Comparison of ENCODE assay signal across 11 cellular contexts in the genomic region with DNA sequence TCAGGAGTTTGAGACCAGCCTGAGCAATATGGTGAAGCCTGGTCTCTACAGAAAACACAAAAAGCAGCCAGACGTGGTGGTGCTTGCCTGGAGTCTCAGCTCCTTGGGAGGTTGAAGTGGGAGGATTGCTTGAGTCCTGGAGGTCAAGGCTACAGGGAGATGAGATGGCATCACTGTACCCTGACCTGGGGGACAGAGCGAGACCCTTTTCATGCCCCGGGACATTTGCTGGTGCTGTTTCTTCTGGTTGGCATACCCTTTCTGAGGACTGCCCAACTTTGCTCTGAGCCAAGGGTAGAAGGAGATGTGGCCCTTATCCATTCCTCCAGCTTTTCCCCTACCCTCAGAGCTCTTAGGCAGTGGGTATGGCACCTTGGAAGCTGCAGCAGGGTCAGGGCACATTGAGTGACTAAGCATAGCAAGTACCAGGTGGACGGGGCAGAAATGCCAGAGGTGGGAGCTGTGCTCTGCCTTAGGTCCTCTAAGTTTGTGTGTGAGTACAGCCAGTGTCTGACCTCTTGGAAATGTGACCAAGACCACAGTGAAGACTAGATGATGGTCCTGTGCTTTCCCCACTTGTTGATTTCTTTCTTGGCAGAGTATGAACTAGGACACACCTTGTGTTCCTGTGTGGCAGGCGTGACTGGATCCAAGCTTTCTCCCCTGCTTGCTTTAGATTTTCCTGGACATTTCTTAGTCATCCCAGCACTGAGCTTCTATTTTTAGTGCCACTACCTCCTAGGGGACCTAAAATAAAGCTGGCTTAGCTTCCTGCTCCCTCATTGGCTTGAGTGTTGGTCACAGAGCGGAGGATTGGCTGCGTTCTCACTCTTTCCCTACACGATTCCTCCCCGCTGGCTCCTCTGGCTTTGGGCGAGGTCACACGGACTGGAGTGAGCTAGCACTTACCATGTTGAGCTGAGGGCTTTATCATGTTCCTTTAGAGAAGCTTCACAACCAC. TPM values are rescaled to one million over a fixed set of nuclear protein-coding genes. Genes with fewer than 3 reads are reported as not detected.
DNase-seq lines count a peak whose midpoint lies in the region; ATAC-seq and TF ChIP-seq lines count a peak whose summit lies in the region.
"Had no signal": no experiment of that assay in that cellular context is flagged by ENCODE, and none has a peak within 500 bp of the region (broad histone marks: within the 10 kb centered on the region; RNA-seq: fewer than 3 reads in every experiment).

No MANE protein-coding gene starts in this region.

- H2BK15ac ChIP-seq in mesendoderm (replicated peaks; ENCODE audit: low read depth) = no peak overlapping the region

- no peaks in the 10 kb centered on the region for H3K9me3 Mint-ChIP-seq in naive thymus-derived CD8-positive, alpha-beta T cell
- H3K9me3 Mint-ChIP-seq: natural killer cell had no signal

- H3K27me3 ChIP-seq in BLaER1 (no peaks in the 10 kb centered on the region), body of pancreas (no peaks in the 10 kb centered on the region), mesendoderm (ENCODE audit: insufficient read depth, low read length, poor library complexity) (no peaks in the 10 kb centered on the region)
- H3K27me3 ChIP-seq: MG63 had no signal

- H3K9me3 ChIP-seq in BLaER1 (no peaks in the 10 kb centered on the region), body of pancreas (no peaks in the 10 kb centered on the region)
- H3K9me3 ChIP-seq: MG63 had no signal

- no peak overlapping the region for H4K8ac ChIP-seq in mesendoderm (ENCODE audit: low read depth, low read length)

- 76 to 88% methylated on average over 11 of the region's 11 CpGs for WGBS in body of pancreas, 2 donors
- no CpG with 5 or more reads among the region's 11 CpGs for WGBS in mesendoderm (ENCODE audit: extremely low coverage, insufficient coverage, low lambda C conversion rate)

- no peak overlapping the region for H3K4me3 Mint-ChIP-seq in naive thymus-derived CD8-positive, alpha-beta T cell
- H3K4me3 Mint-ChIP-seq: natural killer cell had no signal

- H4K5ac ChIP-seq in mesendoderm (ENCODE audit: low read length) = no peak overlapping the region

- H3K4me3 ChIP-seq in BLaER1 (no peak overlapping the region), body of pancreas (no peak overlapping the region), mesendoderm (ENCODE audit: low read length) (no peak overlapping the region)
- H3K4me3 ChIP-seq: MG63 had no signal

- H2BK120ac ChIP-seq in mesendoderm (ENCODE audit: low read depth, low read length) = no peak overlapping the region

- peaks cover 98% of the 10 kb centered on the region for H3K36me3 ChIP-seq in BLaER1
- no peaks in the 10 kb centered on the region for H3K36me3 ChIP-seq in body of pancreas (replicated peaks in 1 of 2; ENCODE audit: insufficient read depth in 1 of 2, low read depth in 2 of 2)
- peaks cover 2% of the 10 kb centered on the region for H3K36me3 ChIP-seq in mesendoderm (ENCODE audit: control insufficient read depth, insufficient read depth, low read length)

- POLR2A ChIA-PET in naive thymus-derived CD8-positive, alpha-beta T cell (lab: Charles Lee) = interaction anchor here (0.6 to 1.1 kb wide), 3 partner anchors 11 to 157 kb away, joined by 3 to 10 read pairs (median 4); no protein-coding TSS in a partner anchor

- H3K79me1 ChIP-seq in mesendoderm (ENCODE audit: low read length) = peaks cover 41% of the 10 kb centered on the region

- H3K4me1 Mint-ChIP-seq in naive thymus-derived CD8-positive, alpha-beta T cell = peaks cover 10 to 25% (median 14%) of the 10 kb centered on the region in 4 donors

- no peak overlapping the region for H3K23ac ChIP-seq in mesendoderm (ENCODE audit: low read length)

- peaks cover 99% of the 10 kb centered on the region for H4K20me1 ChIP-seq in BLaER1

- H3K27ac Mint-ChIP-seq in naive thymus-derived CD8-positive, alpha-beta T cell = peak overlapping the region in 3 of 10 donors; percentile 17 to 56 (median 29)

- H3K9ac ChIP-seq in BLaER1 (0 out of 2 replicates have a peak overlapping the region, but pooled peaks have one; percentile 6), mesendoderm (ENCODE audit: low read length) (no peak overlapping the region)

- no peak for TF ChIP-seq POLR2A in body of pancreas (IDR thresholded peaks at IDR 0.05)

- H2BK5ac ChIP-seq in mesendoderm (ENCODE audit: low read length) = no peak overlapping the region

- intact Hi-C loops in body of pancreas (cut with DNase I) = no loop called here
- intact Hi-C loops in left ventricle myocardium superior (cut with micrococcal nuclease) = no loop called here

- no peak overlapping the region for H3K18ac ChIP-seq in mesendoderm (ENCODE audit: low read length)

- peak in 3 of 4 donors; percentile 19 to 45 (median 44) for DNase-seq in body of pancreas
- DNase-seq in left ventricle myocardium superior = peak; percentile 83
- peak; percentile 72 for DNase-seq in renal cortical epithelial cell (ENCODE audit: low read depth)
- DNase-seq in naive thymus-derived CD8-positive, alpha-beta T cell = no peak
- DNase-seq in DMS79 treated with DMSO at 0.1 percent for 48 hours (lab: John Stamatoyannopoulos, UW) = no peak
- no peak for DNase-seq in mesendoderm
- DNase-seq: MG63, natural killer cell, SIG-M5 had no signal

- no peak overlapping the region for H3K4me2 ChIP-seq in BLaER1
- no peak overlapping the region for H3K4me2 ChIP-seq in mesendoderm (ENCODE audit: low read length)

- H3K27ac ChIP-seq in BLaER1 = peak overlapping the region; percentile 9; the same call in 1 of the 2 replicates
- H3K27ac ChIP-seq in body of pancreas = peak overlapping the region; percentile 0 to 18 (median 16)
- no peak overlapping the region for H3K27ac ChIP-seq in mesendoderm (ENCODE audit: low read depth, low read length)

- no peak overlapping the region for H3K56ac ChIP-seq in mesendoderm (ENCODE audit: low read length)

- no peak overlapping the region for H2AK5ac ChIP-seq in mesendoderm (ENCODE audit: low read length)

- TF ChIP-seq CTCF in body of pancreas (IDR thresholded peaks at IDR 0.05) = no peak

- ATAC-seq in body of pancreas (peak; percentile 11), left ventricle myocardium superior (peak; percentile 91), GM19023 (IDR thresholded peaks at IDR 0.05; ENCODE audit: unreplicated experiment) (no peak)
- ATAC-seq in naive thymus-derived CD8-positive, alpha-beta T cell = no peak
- ATAC-seq: natural killer cell had no signal

- no peaks in the 10 kb centered on the region for H3K4me1 ChIP-seq in BLaER1
- peaks cover 38% of the 10 kb centered on the region for H3K4me1 ChIP-seq in body of pancreas
- no peaks in the 10 kb centered on the region for H3K4me1 ChIP-seq in mesendoderm (ENCODE audit: control insufficient read depth, low read depth, low read length)

- no peak overlapping the region for H3K4ac ChIP-seq in mesendoderm (ENCODE audit: low read depth, low read length)

- H3K36me3 Mint-ChIP-seq in naive thymus-derived CD8-positive, alpha-beta T cell = peaks cover 0 to 35% (median 0%) of the 10 kb centered on the region in 3 donors
- H3K36me3 Mint-ChIP-seq: natural killer cell had no signal

- H3K79me2 ChIP-seq in mesendoderm (ENCODE audit: control insufficient read depth, insufficient read depth, low read length) = peaks cover 60% of the 10 kb centered on the region

- no peaks in the 10 kb centered on the region for H3K27me3 Mint-ChIP-seq in naive thymus-derived CD8-positive, alpha-beta T cell

RNA-seq across cellular contexts. Expression of gene EDC4, which starts 9.9 kb away (rescaled TPM):
- total RNA-seq in body of pancreas (10 to 100 TPM; 26.7 to 55.7 TPM), left ventricle myocardium superior (31.8 TPM), renal cortical epithelial cell (48.4 and 62.9 TPM in 2 replicates)
- total RNA-seq in naive thymus-derived CD8-positive, alpha-beta T cell = 100 to 1,000 TPM; 123 to 136 TPM
- 10 to 100 TPM; 22.7 to 44.0 (median 40.8) TPM for polyA plus RNA-seq in naive thymus-derived CD8-positive, alpha-beta T cell
- polyA plus RNA-seq in mesendoderm (2013, experiment 1 of 2) = 39.1 TPM
- 39.3 TPM for polyA plus RNA-seq in mesendoderm (2013, experiment 2 of 2)

RNA-seq across cellular contexts. Expression of gene CENPT, which starts 15.4 kb away (rescaled TPM):
- total RNA-seq in body of pancreas (100 to 1,000 TPM in 1 of 2 donors, 10 to 100 TPM in 1; 57.1 to 122 TPM), left ventricle myocardium superior (20.8 TPM), renal cortical epithelial cell (34.7 and 37.2 TPM in 2 replicates)
- 100 to 1,000 TPM; 108 to 117 TPM for total RNA-seq in naive thymus-derived CD8-positive, alpha-beta T cell
- polyA plus RNA-seq in naive thymus-derived CD8-positive, alpha-beta T cell = 10 to 100 TPM; 11.8 to 17.8 (median 13.1) TPM
- polyA plus RNA-seq in mesendoderm (2013, experiment 1 of 2) = 33.6 TPM
- polyA plus RNA-seq in mesendoderm (2013, experiment 2 of 2) = 33.5 TPM

RNA-seq across cellular contexts. Expression of gene NUTF2, which starts 16.2 kb away (rescaled TPM):
- total RNA-seq in body of pancreas (10 to 100 TPM; 39.2 to 42.8 TPM), left ventricle myocardium superior (84.4 TPM), renal cortical epithelial cell (204 and 241 TPM in 2 replicates)
- total RNA-seq in naive thymus-derived CD8-positive, alpha-beta T cell = 10 to 100 TPM; 37.0 to 40.6 TPM
- 100 to 1,000 TPM; 109 to 124 (median 114) TPM for polyA plus RNA-seq in naive thymus-derived CD8-positive, alpha-beta T cell
- polyA plus RNA-seq in mesendoderm (2013, experiment 1 of 2) = 370 TPM
- polyA plus RNA-seq in mesendoderm (2013, experiment 2 of 2) = 358 TPM

RNA-seq across cellular contexts. Expression of gene THAP11, which starts 20.8 kb away (rescaled TPM):
- total RNA-seq in body of pancreas (10 to 100 TPM; 23.7 to 42.8 TPM), left ventricle myocardium superior (32.6 TPM), renal cortical epithelial cell (19.6 and 36.1 TPM in 2 replicates)
- total RNA-seq in naive thymus-derived CD8-positive, alpha-beta T cell = 10 to 100 TPM; 63.8 to 63.9 TPM
- 100 to 1,000 TPM; 132 to 158 (median 143) TPM for polyA plus RNA-seq in naive thymus-derived CD8-positive, alpha-beta T cell
- polyA plus RNA-seq in mesendoderm (2013, experiment 1 of 2) = 26.9 TPM
- 26.7 TPM for polyA plus RNA-seq in mesendoderm (2013, experiment 2 of 2)

RNA-seq across cellular contexts. Expression of gene NRN1L, which starts 21.8 kb away (rescaled TPM):
- total RNA-seq in body of pancreas (not detected), left ventricle myocardium superior (not detected), renal cortical epithelial cell (not detected in 2 replicates)
- total RNA-seq in naive thymus-derived CD8-positive, alpha-beta T cell = 1 to 10 TPM; 2.6 to 5.3 TPM
- not detected for polyA plus RNA-seq in naive thymus-derived CD8-positive, alpha-beta T cell
- 10.2 TPM for polyA plus RNA-seq in mesendoderm (2013, experiment 1 of 2)
- polyA plus RNA-seq in mesendoderm (2013, experiment 2 of 2) = 10.3 TPM

Comparison
In these comparisons a context has a peak if more than half of its experiments do, and no peak if none do; other contexts are left out.
1. ATAC-seq: peak in body of pancreas (single experiment) and left ventricle myocardium superior (single experiment); none in naive thymus-derived CD8-positive, alpha-beta T cell (0 of 2) and GM19023 (single experiment).
2. DNase-seq: peak in body of pancreas (3 of 4), left ventricle myocardium superior (single experiment) and renal cortical epithelial cell (single experiment); none in naive thymus-derived CD8-positive, alpha-beta T cell (0 of 10), DMS79 treated with DMSO at 0.1 percent for 48 hours (single experiment) and mesendoderm (single experiment).